Comparison of ENCODE assay signal across 1 cellular context in the genomic region with DNA sequence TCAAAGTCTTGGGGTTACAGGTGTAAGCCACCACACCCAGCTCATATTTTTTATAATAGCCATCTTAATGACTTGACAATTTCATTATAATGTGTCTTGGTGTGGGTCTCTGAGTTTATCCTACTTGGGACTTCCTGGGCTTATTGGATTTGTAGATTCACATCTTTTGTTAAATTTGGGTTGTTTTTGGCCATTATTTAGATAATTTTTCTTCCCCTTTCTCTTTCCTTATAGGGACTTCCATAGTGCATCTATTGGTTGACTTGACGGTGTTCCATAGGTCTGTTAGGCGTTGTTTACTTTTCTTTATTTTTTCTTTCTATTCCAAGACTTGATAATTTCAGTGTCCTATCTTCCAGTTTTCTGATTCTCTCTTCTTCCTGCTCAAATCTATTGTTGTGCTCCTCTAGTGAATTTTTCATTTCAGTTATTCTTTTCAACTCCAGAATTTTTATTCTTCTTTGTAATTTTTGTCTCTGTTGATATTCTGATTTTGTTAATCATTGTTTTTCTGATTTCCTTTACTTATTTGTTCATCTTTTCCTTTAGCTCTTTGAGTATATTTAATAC.
TF ChIP-seq lines count a peak whose summit lies in the region.

No MANE protein-coding gene starts in this region.

TF ChIP-seq in K562, 482 proteins besides CTCF, POLR2A, EP300 and RAD21 (continued from another document and continues in another):
- TF ChIP-seq, protein P1, sequence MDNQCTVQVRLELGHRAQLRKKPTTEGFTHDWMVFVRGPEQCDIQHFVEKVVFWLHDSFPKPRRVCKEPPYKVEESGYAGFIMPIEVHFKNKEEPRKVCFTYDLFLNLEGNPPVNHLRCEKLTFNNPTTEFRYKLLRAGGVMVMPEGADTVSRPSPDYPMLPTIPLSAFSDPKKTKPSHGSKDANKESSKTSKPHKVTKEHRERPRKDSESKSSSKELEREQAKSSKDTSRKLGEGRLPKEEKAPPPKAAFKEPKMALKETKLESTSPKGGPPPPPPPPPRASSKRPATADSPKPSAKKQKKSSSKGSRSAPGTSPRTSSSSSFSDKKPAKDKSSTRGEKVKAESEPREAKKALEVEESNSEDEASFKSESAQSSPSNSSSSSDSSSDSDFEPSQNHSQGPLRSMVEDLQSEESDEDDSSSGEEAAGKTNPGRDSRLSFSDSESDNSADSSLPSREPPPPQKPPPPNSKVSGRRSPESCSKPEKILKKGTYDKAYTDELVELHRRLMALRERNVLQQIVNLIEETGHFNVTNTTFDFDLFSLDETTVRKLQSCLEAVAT (IDR thresholded peaks at IDR 0.05): peak; percentile 66 to 71; a peak in 3 of 4 replicates
- TF ChIP-seq FOXM1 (IDR thresholded peaks at IDR 0.05; ENCODE audit: low read depth): no peak
- no peak for TF ChIP-seq FOXM1 (CRISPR knock-in tag; IDR thresholded peaks at IDR 0.05; ENCODE audit: low read depth)
- peak; percentile 4 for TF ChIP-seq NCOA4 (IDR thresholded peaks at IDR 0.05; ENCODE audit: partially characterized antibody)
- peak; percentile 100 for TF ChIP-seq ZFP30 (CRISPR knock-in tag; IDR thresholded peaks at IDR 0.05; ENCODE audit: borderline replicate concordance)
- TF ChIP-seq NCOR1 (IDR thresholded peaks at IDR 0.05): peak; percentile 25; the same call in 1 of the 2 replicates
- no peak for TF ChIP-seq ZBTB17 (CRISPR knock-in tag; IDR thresholded peaks at IDR 0.05)
- peak; percentile 46 for TF ChIP-seq BRD9 (IDR thresholded peaks at IDR 0.05; ENCODE audit: low read depth, partially characterized antibody)
- TF ChIP-seq, protein P2, sequence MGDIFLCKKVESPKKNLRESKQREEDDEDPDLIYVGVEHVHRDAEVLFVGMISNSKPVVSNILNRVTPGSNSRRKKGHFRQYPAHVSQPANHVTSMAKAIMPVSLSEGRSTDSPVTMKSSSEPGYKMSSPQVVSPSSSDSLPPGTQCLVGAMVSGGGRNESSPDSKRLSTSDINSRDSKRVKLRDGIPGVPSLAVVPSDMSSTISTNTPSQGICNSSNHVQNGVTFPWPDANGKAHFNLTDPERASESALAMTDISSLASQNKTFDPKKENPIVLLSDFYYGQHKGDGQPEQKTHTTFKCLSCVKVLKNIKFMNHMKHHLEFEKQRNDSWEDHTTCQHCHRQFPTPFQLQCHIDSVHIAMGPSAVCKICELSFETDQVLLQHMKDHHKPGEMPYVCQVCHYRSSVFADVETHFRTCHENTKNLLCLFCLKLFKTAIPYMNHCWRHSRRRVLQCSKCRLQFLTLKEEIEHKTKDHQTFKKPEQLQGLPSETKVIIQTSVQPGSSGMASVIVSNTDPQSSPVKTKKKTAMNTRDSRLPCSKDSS (IDR thresholded peaks at IDR 0.05; ENCODE audit: low read depth, partially characterized antibody): peak; percentile 100
- 0 out of 2 replicates have a peak, but pooled peaks have one; percentile 16 for TF ChIP-seq CC2D1A (IDR thresholded peaks at IDR 0.05)
- no peak for TF ChIP-seq POLR2AphosphoS5 (IDR thresholded peaks at IDR 0.05; ENCODE audit: control insufficient read depth, insufficient read depth, low read depth, low read length)
- TF ChIP-seq MEIS2 (IDR thresholded peaks at IDR 0.05; ENCODE audit: partially characterized antibody): no peak
- peak; percentile 82 for TF ChIP-seq SMARCA5 (IDR thresholded peaks at IDR 0.05)
- TF ChIP-seq, protein P3, sequence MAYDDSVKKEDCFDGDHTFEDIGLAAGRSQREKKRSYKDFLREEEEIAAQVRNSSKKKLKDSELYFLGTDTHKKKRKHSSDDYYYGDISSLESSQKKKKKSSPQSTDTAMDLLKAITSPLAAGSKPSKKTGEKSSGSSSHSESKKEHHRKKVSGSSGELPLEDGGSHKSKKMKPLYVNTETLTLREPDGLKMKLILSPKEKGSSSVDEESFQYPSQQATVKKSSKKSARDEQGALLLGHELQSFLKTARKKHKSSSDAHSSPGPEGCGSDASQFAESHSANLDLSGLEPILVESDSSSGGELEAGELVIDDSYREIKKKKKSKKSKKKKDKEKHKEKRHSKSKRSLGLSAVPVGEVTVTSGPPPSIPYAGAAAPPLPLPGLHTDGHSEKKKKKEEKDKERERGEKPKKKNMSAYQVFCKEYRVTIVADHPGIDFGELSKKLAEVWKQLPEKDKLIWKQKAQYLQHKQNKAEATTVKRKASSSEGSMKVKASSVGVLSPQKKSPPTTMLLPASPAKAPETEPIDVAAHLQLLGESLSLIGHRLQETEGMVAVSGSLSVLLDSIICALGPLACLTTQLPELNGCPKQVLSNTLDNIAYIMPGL (CRISPR knock-in tag; IDR thresholded peaks at IDR 0.05): no peak
- TF ChIP-seq NBN (IDR thresholded peaks at IDR 0.05; ENCODE audit: low read depth): peak; percentile 77; the same call in 1 of the 2 replicates
- TF ChIP-seq RFX5 (IDR thresholded peaks at IDR 0.05; ENCODE audit: low read depth, low read length): no peak
- TF ChIP-seq, protein P4, sequence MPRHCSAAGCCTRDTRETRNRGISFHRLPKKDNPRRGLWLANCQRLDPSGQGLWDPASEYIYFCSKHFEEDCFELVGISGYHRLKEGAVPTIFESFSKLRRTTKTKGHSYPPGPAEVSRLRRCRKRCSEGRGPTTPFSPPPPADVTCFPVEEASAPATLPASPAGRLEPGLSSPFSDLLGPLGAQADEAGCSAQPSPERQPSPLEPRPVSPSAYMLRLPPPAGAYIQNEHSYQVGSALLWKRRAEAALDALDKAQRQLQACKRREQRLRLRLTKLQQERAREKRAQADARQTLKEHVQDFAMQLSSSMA (CRISPR knock-in tag; IDR thresholded peaks at IDR 0.05): no peak
- TF ChIP-seq, protein P5, sequence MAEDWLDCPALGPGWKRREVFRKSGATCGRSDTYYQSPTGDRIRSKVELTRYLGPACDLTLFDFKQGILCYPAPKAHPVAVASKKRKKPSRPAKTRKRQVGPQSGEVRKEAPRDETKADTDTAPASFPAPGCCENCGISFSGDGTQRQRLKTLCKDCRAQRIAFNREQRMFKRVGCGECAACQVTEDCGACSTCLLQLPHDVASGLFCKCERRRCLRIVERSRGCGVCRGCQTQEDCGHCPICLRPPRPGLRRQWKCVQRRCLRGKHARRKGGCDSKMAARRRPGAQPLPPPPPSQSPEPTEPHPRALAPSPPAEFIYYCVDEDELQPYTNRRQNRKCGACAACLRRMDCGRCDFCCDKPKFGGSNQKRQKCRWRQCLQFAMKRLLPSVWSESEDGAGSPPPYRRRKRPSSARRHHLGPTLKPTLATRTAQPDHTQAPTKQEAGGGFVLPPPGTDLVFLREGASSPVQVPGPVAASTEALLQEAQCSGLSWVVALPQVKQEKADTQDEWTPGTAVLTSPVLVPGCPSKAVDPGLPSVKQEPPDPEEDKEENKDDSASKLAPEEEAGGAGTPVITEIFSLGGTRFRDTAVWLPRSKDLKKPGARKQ (CRISPR knock-in tag; IDR thresholded peaks at IDR 0.05): no peak
- no peak for TF ChIP-seq ETS2 (tag; IDR thresholded peaks at IDR 0.05; ENCODE audit: borderline replicate concordance, poor library complexity, severe bottlenecking)
- no peak for TF ChIP-seq ZBED1 (IDR thresholded peaks at IDR 0.05)
- TF ChIP-seq RBM25 (IDR thresholded peaks at IDR 0.05; ENCODE audit: low read depth, low read length, severe bottlenecking): peak; percentile 61
- TF ChIP-seq ZC3H4 (CRISPR knock-in tag; IDR thresholded peaks at IDR 0.05; ENCODE audit: borderline replicate concordance): no peak
- no peak for TF ChIP-seq SREBF1 (IDR thresholded peaks at IDR 0.05; ENCODE audit: borderline replicate concordance, low read depth, low read length)
- TF ChIP-seq MEF2A (IDR thresholded peaks at IDR 0.05; ENCODE audit: control insufficient read depth, low read depth, low read length): no peak
- peak; percentile 83; the same call in 1 of the 2 replicates for TF ChIP-seq CBX5 (IDR thresholded peaks at IDR 0.05; ENCODE audit: borderline replicate concordance, low read depth)
- no peak for TF ChIP-seq GTF2A2 (tag; IDR thresholded peaks at IDR 0.05)
- TF ChIP-seq, protein P6, sequence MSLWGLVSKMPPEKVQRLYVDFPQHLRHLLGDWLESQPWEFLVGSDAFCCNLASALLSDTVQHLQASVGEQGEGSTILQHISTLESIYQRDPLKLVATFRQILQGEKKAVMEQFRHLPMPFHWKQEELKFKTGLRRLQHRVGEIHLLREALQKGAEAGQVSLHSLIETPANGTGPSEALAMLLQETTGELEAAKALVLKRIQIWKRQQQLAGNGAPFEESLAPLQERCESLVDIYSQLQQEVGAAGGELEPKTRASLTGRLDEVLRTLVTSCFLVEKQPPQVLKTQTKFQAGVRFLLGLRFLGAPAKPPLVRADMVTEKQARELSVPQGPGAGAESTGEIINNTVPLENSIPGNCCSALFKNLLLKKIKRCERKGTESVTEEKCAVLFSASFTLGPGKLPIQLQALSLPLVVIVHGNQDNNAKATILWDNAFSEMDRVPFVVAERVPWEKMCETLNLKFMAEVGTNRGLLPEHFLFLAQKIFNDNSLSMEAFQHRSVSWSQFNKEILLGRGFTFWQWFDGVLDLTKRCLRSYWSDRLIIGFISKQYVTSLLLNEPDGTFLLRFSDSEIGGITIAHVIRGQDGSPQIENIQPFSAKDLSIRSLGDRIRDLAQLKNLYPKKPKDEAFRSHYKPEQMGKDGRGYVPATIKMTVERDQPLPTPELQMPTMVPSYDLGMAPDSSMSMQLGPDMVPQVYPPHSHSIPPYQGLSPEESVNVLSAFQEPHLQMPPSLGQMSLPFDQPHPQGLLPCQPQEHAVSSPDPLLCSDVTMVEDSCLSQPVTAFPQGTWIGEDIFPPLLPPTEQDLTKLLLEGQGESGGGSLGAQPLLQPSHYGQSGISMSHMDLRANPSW (CRISPR knock-in tag; IDR thresholded peaks at IDR 0.05): no peak
- TF ChIP-seq TOE1 (IDR thresholded peaks at IDR 0.05; ENCODE audit: borderline replicate concordance): peak; percentile 52; the same call in 1 of the 2 replicates
- TF ChIP-seq TOE1 (CRISPR knock-in tag; IDR thresholded peaks at IDR 0.05; ENCODE audit: borderline replicate concordance, low read depth): no peak
- TF ChIP-seq KDM5B (IDR thresholded peaks at IDR 0.05; ENCODE audit: insufficient replicate concordance, low read depth, low read length): no peak
- TF ChIP-seq, protein P7, sequence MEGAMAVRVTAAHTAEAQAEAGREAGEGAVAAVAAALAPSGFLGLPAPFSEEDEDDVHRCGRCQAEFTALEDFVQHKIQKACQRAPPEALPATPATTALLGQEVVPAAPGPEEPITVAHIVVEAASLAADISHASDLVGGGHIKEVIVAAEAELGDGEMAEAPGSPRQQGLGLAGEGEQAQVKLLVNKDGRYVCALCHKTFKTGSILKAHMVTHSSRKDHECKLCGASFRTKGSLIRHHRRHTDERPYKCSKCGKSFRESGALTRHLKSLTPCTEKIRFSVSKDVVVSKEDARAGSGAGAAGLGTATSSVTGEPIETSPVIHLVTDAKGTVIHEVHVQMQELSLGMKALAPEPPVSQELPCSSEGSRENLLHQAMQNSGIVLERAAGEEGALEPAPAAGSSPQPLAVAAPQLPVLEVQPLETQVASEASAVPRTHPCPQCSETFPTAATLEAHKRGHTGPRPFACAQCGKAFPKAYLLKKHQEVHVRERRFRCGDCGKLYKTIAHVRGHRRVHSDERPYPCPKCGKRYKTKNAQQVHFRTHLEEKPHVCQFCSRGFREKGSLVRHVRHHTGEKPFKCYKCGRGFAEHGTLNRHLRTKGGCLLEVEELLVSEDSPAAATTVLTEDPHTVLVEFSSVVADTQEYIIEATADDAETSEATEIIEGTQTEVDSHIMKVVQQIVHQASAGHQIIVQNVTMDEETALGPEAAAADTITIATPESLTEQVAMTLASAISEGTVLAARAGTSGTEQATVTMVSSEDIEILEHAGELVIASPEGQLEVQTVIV (CRISPR knock-in tag; IDR thresholded peaks at IDR 0.05; ENCODE audit: borderline replicate concordance): no peak
- TF ChIP-seq MAFK (IDR thresholded peaks at IDR 0.05; ENCODE audit: low read length): no peak
- TF ChIP-seq YY1 (IDR thresholded peaks at IDR 0.05; ENCODE audit: borderline replicate concordance in 1 of 3, control insufficient read depth in 1 of 3, extremely low read depth in 1 of 3, insufficient read depth in 3 of 3, insufficient read length in 1 of 3, insufficient replicate concordance in 2 of 3, low read depth in 1 of 3, low read length in 2 of 3): no peak
- TF ChIP-seq, protein P8, sequence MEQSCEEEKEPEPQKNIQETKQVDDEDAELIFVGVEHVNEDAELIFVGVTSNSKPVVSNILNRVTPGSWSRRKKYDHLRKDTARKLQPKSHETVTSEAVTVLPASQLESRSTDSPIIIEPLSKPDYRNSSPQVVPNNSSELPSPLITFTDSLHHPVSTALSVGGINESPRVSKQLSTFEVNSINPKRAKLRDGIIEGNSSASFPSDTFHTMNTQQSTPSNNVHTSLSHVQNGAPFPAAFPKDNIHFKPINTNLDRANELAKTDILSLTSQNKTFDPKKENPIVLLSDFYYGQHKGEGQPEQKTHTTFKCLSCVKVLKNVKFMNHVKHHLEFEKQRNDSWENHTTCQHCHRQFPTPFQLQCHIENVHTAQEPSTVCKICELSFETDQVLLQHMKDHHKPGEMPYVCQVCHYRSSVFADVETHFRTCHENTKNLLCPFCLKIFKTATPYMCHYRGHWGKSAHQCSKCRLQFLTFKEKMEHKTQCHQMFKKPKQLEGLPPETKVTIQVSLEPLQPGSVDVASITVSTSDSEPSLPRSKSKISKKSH (CRISPR knock-in tag; IDR thresholded peaks at IDR 0.05): peak; percentile 96
- TF ChIP-seq LEF1 (IDR thresholded peaks at IDR 0.05): 0 out of 2 replicates have a peak, but pooled peaks have one; percentile 42
- no peak for TF ChIP-seq PHTF2 (CRISPR knock-in tag; IDR thresholded peaks at IDR 0.05)
- TF ChIP-seq BDP1 (IDR thresholded peaks at IDR 0.05; ENCODE audit: insufficient read depth, insufficient read length): no peak
- no peak for TF ChIP-seq TAF15 (IDR thresholded peaks at IDR 0.05; ENCODE audit: low read depth, low read length)
- peak; percentile 86 to 93 for TF ChIP-seq TRIM24 (IDR thresholded peaks at IDR 0.05)
- no peak for TF ChIP-seq ZNF12 (CRISPR knock-in tag; IDR thresholded peaks at IDR 0.05)
- peak; percentile 42 to 56; a peak in 1 of 4 replicates for TF ChIP-seq ARNT (IDR thresholded peaks at IDR 0.05)
- TF ChIP-seq, protein P9, sequence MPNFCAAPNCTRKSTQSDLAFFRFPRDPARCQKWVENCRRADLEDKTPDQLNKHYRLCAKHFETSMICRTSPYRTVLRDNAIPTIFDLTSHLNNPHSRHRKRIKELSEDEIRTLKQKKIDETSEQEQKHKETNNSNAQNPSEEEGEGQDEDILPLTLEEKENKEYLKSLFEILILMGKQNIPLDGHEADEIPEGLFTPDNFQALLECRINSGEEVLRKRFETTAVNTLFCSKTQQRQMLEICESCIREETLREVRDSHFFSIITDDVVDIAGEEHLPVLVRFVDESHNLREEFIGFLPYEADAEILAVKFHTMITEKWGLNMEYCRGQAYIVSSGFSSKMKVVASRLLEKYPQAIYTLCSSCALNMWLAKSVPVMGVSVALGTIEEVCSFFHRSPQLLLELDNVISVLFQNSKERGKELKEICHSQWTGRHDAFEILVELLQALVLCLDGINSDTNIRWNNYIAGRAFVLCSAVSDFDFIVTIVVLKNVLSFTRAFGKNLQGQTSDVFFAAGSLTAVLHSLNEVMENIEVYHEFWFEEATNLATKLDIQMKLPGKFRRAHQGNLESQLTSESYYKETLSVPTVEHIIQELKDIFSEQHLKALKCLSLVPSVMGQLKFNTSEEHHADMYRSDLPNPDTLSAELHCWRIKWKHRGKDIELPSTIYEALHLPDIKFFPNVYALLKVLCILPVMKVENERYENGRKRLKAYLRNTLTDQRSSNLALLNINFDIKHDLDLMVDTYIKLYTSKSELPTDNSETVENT (CRISPR knock-in tag; IDR thresholded peaks at IDR 0.05): no peak
- TF ChIP-seq HLTF (IDR thresholded peaks at IDR 0.05): peak; percentile 88
- no peak for TF ChIP-seq RCOR1 (IDR thresholded peaks at IDR 0.05; ENCODE audit: borderline replicate concordance in 1 of 2, low read depth in 2 of 2, low read length in 2 of 2)
- no peak for TF ChIP-seq SAFB2 (IDR thresholded peaks at IDR 0.05; ENCODE audit: borderline replicate concordance, low read depth, low read length, severe bottlenecking)
- no peak for TF ChIP-seq RBM14 (IDR thresholded peaks at IDR 0.05; ENCODE audit: borderline replicate concordance, insufficient read depth, low read depth, low read length)
- TF ChIP-seq ZNF384 (IDR thresholded peaks at IDR 0.05; ENCODE audit: low read depth, low read length): peak; percentile 4; the same call in 1 of the 2 replicates
- TF ChIP-seq SRF (CRISPR knock-in tag; IDR thresholded peaks at IDR 0.05): no peak
